ENCODE assay signal across 9 cellular contexts in genomic region chr10:131312261-131312801, GRCh38. TPM values are rescaled to one million over a fixed set of nuclear protein-coding genes. Genes with fewer than 3 reads are reported as not detected.
DNase-seq lines count a peak whose midpoint lies in the region; ATAC-seq and TF ChIP-seq lines count a peak whose summit lies in the region.
"Had no signal": no experiment of that assay in that cellular context is flagged by ENCODE, and none has a peak within 500 bp of the region (broad histone marks: within the 10 kb centered on the region; RNA-seq: fewer than 3 reads in every experiment).

No MANE protein-coding gene starts in this region.

- no peak overlapping the region for H2BK5ac ChIP-seq in neuronal stem cell (ENCODE audit: low read length)

- H3K4ac ChIP-seq in neuronal stem cell (ENCODE audit: low read length): no peak overlapping the region

- H3K27ac ChIP-seq in neuronal stem cell (replicated peaks; ENCODE audit: low read length): no peak overlapping the region

- peak overlapping the region; percentile 64 for H2AK5ac ChIP-seq in neuronal stem cell (ENCODE audit: low read depth, low read length)

- peak overlapping the region; percentile 81 for H3K18ac ChIP-seq in neuronal stem cell (ENCODE audit: low read length)

- H3K27me3 Mint-ChIP-seq in chondrocyte (ENCODE audit: low read depth): peaks cover 43% of the 10 kb centered on the region

- H3K4me2 ChIP-seq in neuronal stem cell (ENCODE audit: insufficient read depth, low read length, poor library complexity, severe bottlenecking): peak overlapping the region; percentile 72

- H3K27me3 ChIP-seq in neuronal stem cell (ENCODE audit: control insufficient read depth in 3 of 3, insufficient read depth in 3 of 3, low read depth in 1 of 3, low read length in 3 of 3): peaks cover 2 to 62% (median 10%) of the 10 kb centered on the region in 3 experiments

- no peak overlapping the region for H3K4me3 Mint-ChIP-seq in chondrocyte (ENCODE audit: unreplicated experiment)

- H3K9ac ChIP-seq in neuronal stem cell (ENCODE audit: low read depth, low read length, poor library complexity): no peak overlapping the region

- no peak overlapping the region for H3K27ac Mint-ChIP-seq in chondrocyte (ENCODE audit: unreplicated experiment)
- H3K27ac Mint-ChIP-seq: naive B cell had no signal

- H3K79me1 ChIP-seq in neuronal stem cell (ENCODE audit: low read depth, low read length): no peaks in the 10 kb centered on the region

- H2AFZ ChIP-seq in neuronal stem cell (ENCODE audit: low read length): peak overlapping the region; percentile 49

- H3K4me1 ChIP-seq in neuronal stem cell (ENCODE audit: control insufficient read depth in 2 of 2, insufficient read depth in 1 of 2, low read depth in 1 of 2, low read length in 2 of 2): peaks cover 0 to 6% of the 10 kb centered on the region in 2 donors

- TF ChIP-seq CTCF in chondrocyte (IDR thresholded peaks at IDR 0.05): peak; percentile 49

- H3K9me3 ChIP-seq in neuronal stem cell (replicated peaks in 1 of 2; ENCODE audit: control insufficient read depth in 2 of 2, insufficient read depth in 1 of 2, low read depth in 1 of 2, low read length in 2 of 2): no peaks in the 10 kb centered on the region

- no peak overlapping the region for H2BK120ac ChIP-seq in neuronal stem cell (ENCODE audit: low read depth, low read length)

- H2BK15ac ChIP-seq in neuronal stem cell (ENCODE audit: low read length): peak overlapping the region; percentile 77

- WGBS in neuronal stem cell (ENCODE audit: extremely low coverage in 2 of 2, insufficient read length in 2 of 2, insufficient replicate concordance in 1 of 2), 2 donors: no CpG with 5 or more reads among the region's 46 CpGs

- no peak for ATAC-seq in GM18498 (IDR thresholded peaks at IDR 0.05; ENCODE audit: unreplicated experiment)

- no peaks in the 10 kb centered on the region for H3K36me3 ChIP-seq in neuronal stem cell (replicated peaks in 1 of 2; ENCODE audit: control insufficient read depth in 2 of 2, insufficient read depth in 2 of 2, low read length in 2 of 2)

- peak overlapping the region; percentile 59 for H3K23ac ChIP-seq in neuronal stem cell (ENCODE audit: low read depth, low read length, poor library complexity)

- DNase-seq in DMS153 treated with DMSO at 0.1 percent for 48 hours (lab: John Stamatoyannopoulos, UW; ENCODE audit: unreplicated experiment) (peak; percentile 74), NCI-H1105 (lab: John Stamatoyannopoulos, UW) (peak; percentile 28), chondrocyte (ENCODE audit: low spot score) (no peak), neuronal stem cell (ENCODE audit: low spot score) (peak; percentile 76), kidney glomerular epithelial cell (lab: John Stamatoyannopoulos, UW) (no peak), GF-D8 (lab: John Stamatoyannopoulos, UW) (no peak)
- DNase-seq in stimulated activated CD4-positive, alpha-beta T cell treated with anti-CD3 and anti-CD28 coated beads, Interleukin-2, amount 100 ng/mL, for 48 hours: no peak
- DNase-seq: naive B cell had no signal

- no peak overlapping the region for H4K8ac ChIP-seq in neuronal stem cell (ENCODE audit: low read depth, low read length)

- H2BK12ac ChIP-seq in neuronal stem cell (ENCODE audit: low read length): no peak overlapping the region

- H4K91ac ChIP-seq in neuronal stem cell (ENCODE audit: low read depth, low read length, poor library complexity): no peak overlapping the region

- H3K4me1 Mint-ChIP-seq in chondrocyte (ENCODE audit: low read depth): peaks cover 6% of the 10 kb centered on the region

- no peaks in the 10 kb centered on the region for H3K36me3 Mint-ChIP-seq in chondrocyte (ENCODE audit: low read depth)
- H3K36me3 Mint-ChIP-seq: naive B cell had no signal

- H3K14ac ChIP-seq in neuronal stem cell (ENCODE audit: low read length): no peak overlapping the region

- peak overlapping the region in 1 of 2 donors; percentile 82 for H3K4me3 ChIP-seq in neuronal stem cell (ENCODE audit: low read length in 2 of 2)

- H3K9me3 Mint-ChIP-seq in chondrocyte (ENCODE audit: low read depth): no peaks in the 10 kb centered on the region

RNA-seq across cellular contexts. Expression of gene TCERG1L, which starts 0.8 kb away (rescaled TPM):
- not detected in 3 replicates for total RNA-seq in chondrocyte
- polyA plus RNA-seq in neuronal stem cell (2013, experiment 1 of 2): 1.6 TPM
- 1.3 TPM for polyA plus RNA-seq in neuronal stem cell (2013, experiment 2 of 2)

Comparison
In these comparisons a context has a peak if more than half of its experiments do, and no peak if none do; other contexts are left out.
1. DNase-seq: peak in DMS153 treated with DMSO at 0.1 percent for 48 hours (single experiment), NCI-H1105 (single experiment) and neuronal stem cell (single experiment); none in chondrocyte (single experiment), kidney glomerular epithelial cell (single experiment), GF-D8 (single experiment) and stimulated activated CD4-positive, alpha-beta T cell treated with anti-CD3 and anti-CD28 coated beads, Interleukin-2, amount 100 ng/mL, for 48 hours (0 of 2).